Comparison of ENCODE assay signal across 9 cellular contexts in the genomic region with DNA sequence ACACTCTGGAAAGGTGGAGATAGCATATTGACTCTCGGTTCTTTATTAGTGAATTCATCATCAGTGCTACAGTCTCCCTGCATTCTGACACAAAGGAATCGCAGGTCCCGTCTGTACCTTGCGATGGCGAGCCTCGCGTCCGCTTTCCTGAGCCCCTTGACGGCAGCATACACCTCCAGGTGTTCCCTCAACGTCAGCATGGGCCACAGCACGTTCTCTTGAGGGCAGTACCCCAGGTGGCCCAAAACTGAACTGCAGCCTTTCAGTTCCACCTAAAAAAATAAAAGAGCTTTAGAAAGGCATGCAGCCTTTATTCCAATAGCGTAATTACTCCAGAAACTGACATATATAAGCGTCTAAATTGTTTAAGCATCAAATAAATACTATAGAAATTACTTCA. TPM values are rescaled to one million over a fixed set of nuclear protein-coding genes. Genes with fewer than 3 reads are reported as not detected.
A peak's percentile ranks its signal among the peaks of the same experiment; 100 is the strongest.
DNase-seq lines count a peak whose midpoint lies in the region; ATAC-seq, FAIRE-seq and TF ChIP-seq lines count a peak whose summit lies in the region.
"Had no signal": no experiment of that assay in that cellular context is flagged by ENCODE, and none has a peak within 500 bp of the region (broad histone marks: within the 10 kb centered on the region; RNA-seq: fewer than 3 reads in every experiment).

No MANE protein-coding gene starts in this region.

- BruUV-seq in HepG2 (replicated peaks; lab: Mats Ljungman, UMichigan) (no TSS peak), PC-9 (replicated peaks; lab: Mats Ljungman, UMichigan) (no TSS peak)

- ATAC-seq in HepG2 (peak; percentile 92), right lobe of liver (no peak), GM21825 (IDR thresholded peaks at IDR 0.05; ENCODE audit: unreplicated experiment) (no peak)

- H3K4me2 ChIP-seq in HepG2 (ENCODE audit: low read depth, low read length) (peak overlapping the region; percentile 51), PC-9 (no peak overlapping the region)

- no peak for FAIRE-seq in HepG2 (lab: Jason Lieb, UNC)
- no peak for FAIRE-seq in urothelium cell line (lab: Jason Lieb, UNC)
- FAIRE-seq: endometrium had no signal

- TF ChIP-seq CTCF in HepG2 (CRISPR knock-in tag; IDR thresholded peaks at IDR 0.05) (peak; percentile 59), right lobe of liver (IDR thresholded peaks at IDR 0.05) (peak in 1 of 4 donors; percentile 14), PC-9 (conservative IDR thresholded peaks at IDR 0.05) (peak; percentile 59), foreskin fibroblast (IDR thresholded peaks at IDR 0.05; ENCODE audit: low read depth, low read length) (peak; percentile 31)

- no peaks in the 10 kb centered on the region for H3K9me2 ChIP-seq in PC-9 (ENCODE audit: insufficient read depth)

- intact Hi-C loops in HepG2 (cut with micrococcal nuclease; ENCODE audit: unreplicated experiment), result loop anchor here (5.0 to 10.0 kb wide), 2 partner anchors 103 to 150 kb away; no protein-coding TSS in a partner anchor
- intact Hi-C loops in right lobe of liver (cut with DNase I), result no loop called here
- intact Hi-C loops in PC-9 (cut with micrococcal nuclease; ENCODE audit: unreplicated experiment), result no loop called here

- H3K79me2 ChIP-seq in HepG2 (ENCODE audit: insufficient read depth, low read length) (no peaks in the 10 kb centered on the region), PC-9 (ENCODE audit: low read depth) (no peaks in the 10 kb centered on the region)

- H3K27me3 ChIP-seq in HepG2 (ENCODE audit: control insufficient read depth in 1 of 2, insufficient read depth in 2 of 2, low read length in 2 of 2) (no peaks in the 10 kb centered on the region), right lobe of liver (no peaks in the 10 kb centered on the region), PC-9 (ENCODE audit: insufficient read depth, low read depth) (no peaks in the 10 kb centered on the region)

- POLR2A ChIA-PET in HepG2 (lab: Yijun Ruan, JAX) (interaction anchor here (0.7 kb wide), 1 partner anchor 102 kb away, joined by 3 read pairs; no protein-coding TSS in a partner anchor), PC-9 (lab: Charles Lee; ENCODE audit: unreplicated experiment) (no interaction called here)

- TF ChIP-seq EP300 in HepG2 (IDR thresholded peaks at IDR 0.05; ENCODE audit: low read depth in 2 of 2, low read length in 2 of 2) (no peak), HepG2 (CRISPR knock-in tag; IDR thresholded peaks at IDR 0.05; ENCODE audit: borderline replicate concordance) (no peak)

- H3K36me3 ChIP-seq in HepG2 (replicated peaks in 1 of 2; ENCODE audit: control insufficient read depth in 1 of 2, insufficient read depth in 2 of 2, low read length in 2 of 2) (no peaks in the 10 kb centered on the region), right lobe of liver (peaks cover 3 to 83% (median 38%) of the 10 kb centered on the region in 4 donors), PC-9 (ENCODE audit: low read depth) (no peaks in the 10 kb centered on the region)

- H2AFZ ChIP-seq in HepG2 (ENCODE audit: low read length) (no peak overlapping the region), PC-9 (0 out of 2 replicates have a peak overlapping the region, but pooled peaks have one; percentile 39)

- H3K9me3 ChIP-seq in HepG2 (ENCODE audit: low read length), result no peaks in the 10 kb centered on the region
- peaks cover 0 to 5% (median 0%) of the 10 kb centered on the region in 4 donors for H3K9me3 ChIP-seq in right lobe of liver
- no peaks in the 10 kb centered on the region; the same call in 1 of the 2 replicates for H3K9me3 ChIP-seq in PC-9 (ENCODE audit: insufficient read depth, low read depth)

- CTCF ChIA-PET in HepG2 (lab: Yijun Ruan, JAX; ENCODE audit: low intra/inter-chr PET ratio, low total read pairs) (interaction anchor here (0.7 to 1.0 kb wide), 3 partner anchors 113 to 311 kb away, joined by 3 to 4 read pairs (median 3); no protein-coding TSS in a partner anchor), PC-9 (lab: Charles Lee) (no interaction called here)

- no peaks in the 10 kb centered on the region for H4K20me1 ChIP-seq in HepG2 (ENCODE audit: insufficient read depth, low read length)
- H4K20me1 ChIP-seq in PC-9 (ENCODE audit: insufficient read depth), result no peaks in the 10 kb centered on the region

- TF ChIP-seq RAD21 in HepG2 (CRISPR knock-in tag; IDR thresholded peaks at IDR 0.05), result peak; percentile 42; the same call in 1 of the 2 replicates

- in situ Hi-C loops in HepG2 (cut with HindIII; ENCODE audit: extremely low pct_ligation_motif_present, low pct_unique_long_range_greater_than_20kb), result no loop called here

- TF ChIP-seq POLR2A in HepG2 (IDR thresholded peaks at IDR 0.05; ENCODE audit: insufficient read depth in 1 of 2, low read depth in 2 of 2, low read length in 2 of 2) (no peak), right lobe of liver (IDR thresholded peaks at IDR 0.05) (no peak)

- 56% methylated on average over 13 of the region's 13 CpGs for WGBS in HepG2 (ENCODE audit: low lambda C conversion rate)
- WGBS in right lobe of liver (ENCODE audit: insufficient coverage, low coverage, low lambda C conversion rate, missing lambda C conversion rate), result 83% methylated on average over 10 of the region's 13 CpGs

- no peaks in the 10 kb centered on the region for H3F3A ChIP-seq in PC-9 (ENCODE audit: insufficient read depth, low read depth)

- H3K27ac ChIP-seq in HepG2 (ENCODE audit: extremely low read length, insufficient read depth, low read length), result no peak overlapping the region
- no peak overlapping the region for H3K27ac ChIP-seq in right lobe of liver
- H3K27ac ChIP-seq in PC-9, result no peak overlapping the region

- DNase-seq in HepG2 (ENCODE audit: low spot score) (peak; percentile 50), right lobe of liver (no peak), PC-9 (no peak), foreskin fibroblast (no peak), urothelium cell line (ENCODE audit: low spot score) (peak; percentile 26), C1 segment of cervical spinal cord (lab: John Stamatoyannopoulos, UW) (no peak), middle frontal gyrus (ENCODE audit: extremely low spot score, low spot score) (no peak)

- H3K4me3 ChIP-seq in HepG2 (replicated peaks in 1 of 3; ENCODE audit: insufficient read depth in 1 of 3, low read depth in 2 of 3, low read length in 3 of 3), result no peak overlapping the region
- no peak overlapping the region for H3K4me3 ChIP-seq in right lobe of liver
- no peak overlapping the region for H3K4me3 ChIP-seq in PC-9
- H3K4me3 ChIP-seq in foreskin fibroblast (ENCODE audit: low read depth in 1 of 2, low read length in 2 of 2), result no peak overlapping the region

- H3K4me1 ChIP-seq in HepG2 (ENCODE audit: insufficient read depth, low read length), result peaks cover 5% of the 10 kb centered on the region
- no peaks in the 10 kb centered on the region for H3K4me1 ChIP-seq in right lobe of liver
- H3K4me1 ChIP-seq in PC-9 (replicated peaks; ENCODE audit: insufficient read depth), result no peaks in the 10 kb centered on the region

- no peak overlapping the region for H3K9ac ChIP-seq in HepG2 (ENCODE audit: insufficient read depth, low read depth, low read length)

RNA-seq across cellular contexts. Expression of gene ABCA9, which starts 24.2 kb away (rescaled TPM):
- total RNA-seq in HepG2 (2016; rRNA removed; fragmentation: Illumina TruSeq; extraction: Trizol), result 0.04 TPM in 1 of 2 replicates, not detected in the other
- not detected in 2 replicates for total RNA-seq in HepG2 (2016; cell fraction: cytosol; rRNA removed; fragmentation: Illumina TruSeq; extraction: Trizol; ENCODE audit: low read depth)
- not detected in 2 replicates for total RNA-seq in HepG2 (2016; cell fraction: insoluble cytoplasmic fraction; rRNA removed; fragmentation: Illumina TruSeq; extraction: Trizol)
- total RNA-seq in HepG2 (2016; cell fraction: membrane; rRNA removed; fragmentation: Illumina TruSeq; extraction: Trizol), result not detected in 2 replicates
- total RNA-seq in HepG2 (2016; cell fraction: nucleus; rRNA removed; fragmentation: Illumina TruSeq; extraction: Trizol), result 0.19 TPM in 1 of 2 replicates, not detected in the other
- 0.03 TPM in 1 of 2 replicates, not detected in the other for polyA plus RNA-seq in HepG2 (2011; rRNA removed)
- 0.08 TPM in 1 of 2 replicates, not detected in the other for polyA plus RNA-seq in HepG2 (2011; cell fraction: cytosol; rRNA removed)
- 0.09 and 0.19 TPM in 2 replicates for polyA plus RNA-seq in HepG2 (2011; cell fraction: nucleus; rRNA removed)
- 0.11 and 0.12 TPM in 2 replicates for polyA plus RNA-seq in HepG2 (2012)
- not detected in 2 replicates for polyA plus RNA-seq in HepG2 (2016; cell fraction: cytosol; fragmentation: Illumina TruSeq; extraction: Trizol; ENCODE audit: low read depth)
- not detected in 2 replicates for polyA plus RNA-seq in HepG2 (2016; cell fraction: insoluble cytoplasmic fraction; fragmentation: Illumina TruSeq; extraction: Trizol; ENCODE audit: low read depth)
- polyA plus RNA-seq in HepG2 (2016; cell fraction: membrane; fragmentation: Illumina TruSeq; extraction: Trizol; ENCODE audit: low read depth), result not detected in 2 replicates
- not detected in 2 replicates for polyA plus RNA-seq in HepG2 (2016; cell fraction: nucleus; fragmentation: Illumina TruSeq; extraction: Trizol; ENCODE audit: insufficient read depth, low read depth)
- polyA minus RNA-seq in HepG2 (2011; rRNA and poly(A)+ RNA removed; ENCODE audit: low replicate concordance), result 0.51 TPM in 1 of 2 replicates, not detected in the other
- polyA minus RNA-seq in HepG2 (2011; cell fraction: cytosol; rRNA and poly(A)+ RNA removed), result not detected in 2 replicates
- polyA minus RNA-seq in HepG2 (2011; cell fraction: nucleus; rRNA and poly(A)+ RNA removed), result 0.52 and 0.62 TPM in 2 replicates
- 10 to 100 TPM in 2 of 6 experiments, 1 to 10 TPM in 4; 4.9 to 19.4 (median 8.8) TPM for total RNA-seq in right lobe of liver
- not detected in 2 replicates for total RNA-seq in PC-9 (2021)

RNA-seq across cellular contexts. Expression of gene ABCA6, which starts 56.8 kb away (rescaled TPM):
- 0.11 TPM in 1 of 2 replicates, not detected in the other for total RNA-seq in HepG2 (2016; rRNA removed; fragmentation: Illumina TruSeq; extraction: Trizol)
- total RNA-seq in HepG2 (2016; cell fraction: cytosol; rRNA removed; fragmentation: Illumina TruSeq; extraction: Trizol; ENCODE audit: low read depth), result not detected in 2 replicates
- not detected in 2 replicates for total RNA-seq in HepG2 (2016; cell fraction: insoluble cytoplasmic fraction; rRNA removed; fragmentation: Illumina TruSeq; extraction: Trizol)
- not detected in 2 replicates for total RNA-seq in HepG2 (2016; cell fraction: membrane; rRNA removed; fragmentation: Illumina TruSeq; extraction: Trizol)
- total RNA-seq in HepG2 (2016; cell fraction: nucleus; rRNA removed; fragmentation: Illumina TruSeq; extraction: Trizol), result not detected in 2 replicates
- polyA plus RNA-seq in HepG2 (2011; rRNA removed), result 0.05 and 0.17 TPM in 2 replicates
- polyA plus RNA-seq in HepG2 (2011; cell fraction: cytosol; rRNA removed), result 0.05 and 0.13 TPM in 2 replicates
- polyA plus RNA-seq in HepG2 (2011; cell fraction: nucleus; rRNA removed), result 0.09 and 0.11 TPM in 2 replicates
- 0.04 TPM in 1 of 2 replicates, not detected in the other for polyA plus RNA-seq in HepG2 (2012)
- polyA plus RNA-seq in HepG2 (2016; cell fraction: cytosol; fragmentation: Illumina TruSeq; extraction: Trizol; ENCODE audit: low read depth), result not detected in 2 replicates
- polyA plus RNA-seq in HepG2 (2016; cell fraction: insoluble cytoplasmic fraction; fragmentation: Illumina TruSeq; extraction: Trizol; ENCODE audit: low read depth), result not detected in 2 replicates
- polyA plus RNA-seq in HepG2 (2016; cell fraction: membrane; fragmentation: Illumina TruSeq; extraction: Trizol; ENCODE audit: low read depth), result not detected in 2 replicates
- not detected in 2 replicates for polyA plus RNA-seq in HepG2 (2016; cell fraction: nucleus; fragmentation: Illumina TruSeq; extraction: Trizol; ENCODE audit: insufficient read depth, low read depth)
- not detected in 2 replicates for polyA minus RNA-seq in HepG2 (2011; rRNA and poly(A)+ RNA removed; ENCODE audit: low replicate concordance)
- not detected in 2 replicates for polyA minus RNA-seq in HepG2 (2011; cell fraction: cytosol; rRNA and poly(A)+ RNA removed)
- 0.13 and 0.25 TPM in 2 replicates for polyA minus RNA-seq in HepG2 (2011; cell fraction: nucleus; rRNA and poly(A)+ RNA removed)
- total RNA-seq in right lobe of liver, result 100 to 1,000 TPM in 3 of 6 experiments, 10 to 100 TPM in 3; 54.7 to 155 (median 86.2) TPM
- total RNA-seq in PC-9 (2021), result not detected in 2 replicates

Comparison
In these comparisons a context has a peak if more than half of its experiments do, and no peak if none do; other contexts are left out.
1. DNase-seq: peak in HepG2 (single experiment) and urothelium cell line (single experiment); none in right lobe of liver (0 of 3), PC-9 (0 of 2), foreskin fibroblast (0 of 2), C1 segment of cervical spinal cord (0 of 14) and middle frontal gyrus (single experiment).
2. RNA of gene ABCA6, which starts 56.8 kb away (total RNA-seq): 54.7 to 155 TPM in right lobe of liver; 0.11 TPM in HepG2 and not detected in PC-9; every median in the first group is over 10 times any median in the second.